ENCODE assay signal across 13 cellular contexts in the genomic region with DNA sequence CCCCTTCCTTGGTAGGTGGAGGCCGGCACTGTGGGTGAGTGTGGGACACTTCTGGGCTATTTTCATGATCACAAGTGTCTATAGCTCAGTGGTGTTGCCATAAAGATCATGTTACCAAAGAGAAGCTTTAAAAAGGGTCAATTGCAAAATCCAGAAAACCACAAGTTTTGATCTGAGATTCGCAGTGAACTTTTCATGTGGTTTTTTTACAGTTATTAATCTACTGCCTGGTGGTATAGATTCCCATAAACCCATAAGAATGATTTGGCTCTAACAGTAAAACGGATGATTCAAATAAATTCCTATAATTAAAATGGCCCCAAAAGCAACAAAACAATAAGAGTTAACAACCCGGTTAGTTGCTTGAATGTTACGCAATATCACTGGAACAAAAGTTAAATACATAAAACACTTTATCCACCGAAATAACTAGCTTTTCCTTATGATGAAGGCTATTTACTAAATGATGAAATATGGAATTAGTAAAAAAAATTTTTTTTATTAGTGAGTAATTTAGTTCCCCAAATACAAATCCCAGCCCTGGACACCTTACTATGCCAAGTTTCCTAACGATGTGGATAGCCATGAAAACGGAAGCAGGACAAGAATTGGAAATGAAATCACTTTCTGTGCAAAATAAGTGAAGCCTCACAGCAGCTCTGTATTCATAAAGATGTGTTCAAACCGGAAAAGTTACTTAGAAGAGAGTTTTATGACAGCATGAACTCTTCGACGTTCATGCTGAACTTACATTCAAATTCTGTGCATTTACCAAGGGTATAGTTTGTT.
DNase-seq lines count a peak whose midpoint lies in the region; TF ChIP-seq lines count a peak whose summit lies in the region.
"Had no signal": no experiment of that assay in that cellular context is flagged by ENCODE, and none has a peak within 500 bp of the region (broad histone marks: within the 10 kb centered on the region; RNA-seq: fewer than 3 reads in every experiment).

No MANE protein-coding gene starts in this region.

- DNase-seq in SIG-M5 treated with dmso at 0.1 percent for 504 hours (lab: John Stamatoyannopoulos, UW; ENCODE audit: unreplicated experiment) (peak; percentile 71), SIG-M5 (lab: John Stamatoyannopoulos, UW) (no peak), RPMI7951 (ENCODE audit: low read depth) (peak; percentile 93), fibroblast of villous mesenchyme (ENCODE audit: low read depth) (peak; percentile 88), stromal cell of bone marrow (ENCODE audit: low read depth) (peak; percentile 74), NCI-H2227 (lab: John Stamatoyannopoulos, UW; ENCODE audit: unreplicated experiment) (no peak)
- DNase-seq in stimulated activated CD4-positive, alpha-beta T cell treated with anti-CD3 and anti-CD28 coated beads, Interleukin-4, amount 100 ng/mL, for 24 hours: no peak
- DNase-seq in activated CD4-positive, CD25-positive, alpha-beta regulatory T cell treated with anti-CD3 and anti-CD28 coated beads, Interleukin-2, amount 50 U/mL, for 72 hours: no peak
- DNase-seq: activated CD4-positive, alpha-beta T cell treated with anti-CD3 and anti-CD28 coated beads, Interleukin-2, amount 10 ng/mL, durations not matched to agents 7 days and 5 days; GDM1; left colon; NCI-H2171 treated with DMSO at 0.1 percent for 48 hours had no signal

- no peak overlapping the region for H3K4me3 ChIP-seq in fibroblast of villous mesenchyme (ENCODE audit: low read depth, low read length)
- H3K4me3 ChIP-seq: SJCRH30 had no signal

- no peak for TF ChIP-seq CTCF in fibroblast of villous mesenchyme (IDR thresholded peaks at IDR 0.05; ENCODE audit: insufficient read depth, low read depth, low read length)

Comparison
In these comparisons a context has a peak if more than half of its experiments do, and no peak if none do; other contexts are left out.
1. DNase-seq: peak in SIG-M5 treated with dmso at 0.1 percent for 504 hours (single experiment), RPMI7951 (single experiment), fibroblast of villous mesenchyme (single experiment) and stromal cell of bone marrow (single experiment); none in SIG-M5 (single experiment), NCI-H2227 (single experiment), stimulated activated CD4-positive, alpha-beta T cell treated with anti-CD3 and anti-CD28 coated beads, Interleukin-4, amount 100 ng/mL, for 24 hours (single experiment) and activated CD4-positive, CD25-positive, alpha-beta regulatory T cell treated with anti-CD3 and anti-CD28 coated beads, Interleukin-2, amount 50 U/mL, for 72 hours (single experiment).